In the genomic region with DNA sequence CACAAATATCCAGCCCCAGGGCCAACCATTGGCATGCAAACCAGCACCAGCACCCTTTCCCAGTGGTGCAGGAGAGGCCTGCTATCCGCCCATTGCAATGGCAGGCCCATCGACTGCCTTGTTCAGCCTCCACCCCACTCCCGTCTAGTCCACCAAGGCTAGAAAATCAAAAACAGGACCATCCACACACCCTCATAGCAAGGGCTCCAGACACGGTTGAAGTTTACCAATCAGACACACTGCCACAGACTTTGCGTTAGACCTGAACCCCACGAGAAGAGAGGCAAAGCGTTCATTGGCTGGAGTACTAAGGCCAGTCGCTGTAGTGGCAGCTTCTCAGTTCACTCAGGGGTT, we compare ENCODE assay signal across 32 cellular contexts.
"Had no signal": no experiment of that assay in that cellular context is flagged by ENCODE, and none has a peak within 500 bp of the region (broad histone marks: within the 10 kb centered on the region; RNA-seq: fewer than 3 reads in every experiment).

No MANE protein-coding gene starts in this region.

- H3K36me3 ChIP-seq: breast epithelium, WERI-Rb-1 had no signal

- H3K4me1 ChIP-seq: body of pancreas, breast epithelium had no signal

- ATAC-seq: activated CD8-positive, alpha-beta memory T cell treated with anti-CD3 and anti-CD28 coated beads, Interleukin-2, amount 10 ng/mL, durations not matched to agents 7 days and 5 days; body of pancreas; PC-3; Right ventricle myocardium inferior had no signal

- H3K9me3 Mint-ChIP-seq: activated CD4-positive, alpha-beta memory T cell treated with anti-CD3 and anti-CD28 coated beads, Interleukin-2, amount 10 ng/mL, durations not matched to agents 7 days and 5 days; activated naive CD4-positive, alpha-beta T cell treated with anti-CD3 and anti-CD28 coated beads, Interleukin-2, amount 50 U/mL, for 24 hours; activated naive CD8-positive, alpha-beta T cell treated with anti-CD3 and anti-CD28 coated beads, Interleukin-2, amount 10 ng/mL, durations not matched to agents 7 days and 5 days had no signal

- H3K27me3 Mint-ChIP-seq: activated naive CD4-positive, alpha-beta T cell treated with anti-CD3 and anti-CD28 coated beads, Interleukin-2, amount 50 U/mL, for 24 hours had no signal

- H3K9me3 ChIP-seq: body of pancreas, breast epithelium had no signal

- H3K4me3 Mint-ChIP-seq: activated CD4-positive, alpha-beta memory T cell treated with anti-CD3 and anti-CD28 coated beads, Interleukin-2, amount 10 ng/mL, durations not matched to agents 7 days and 5 days; activated CD8-positive, alpha-beta memory T cell treated with anti-CD3 and anti-CD28 coated beads, Interleukin-2, amount 10 ng/mL, durations not matched to agents 7 days and 5 days; activated naive CD4-positive, alpha-beta T cell treated with anti-CD3 and anti-CD28 coated beads, Interleukin-2, amount 50 U/mL, for 24 hours; activated naive CD8-positive, alpha-beta T cell treated with anti-CD3 and anti-CD28 coated beads, Interleukin-2, amount 10 ng/mL, durations not matched to agents 7 days and 5 days had no signal

- H3K4me3 ChIP-seq: body of pancreas, breast epithelium had no signal

- H3K27me3 ChIP-seq: body of pancreas had no signal

- H3K27ac Mint-ChIP-seq: activated CD4-positive, alpha-beta memory T cell treated with anti-CD3 and anti-CD28 coated beads, Interleukin-2, amount 10 ng/mL, durations not matched to agents 7 days and 5 days; activated CD8-positive, alpha-beta memory T cell treated with anti-CD3 and anti-CD28 coated beads, Interleukin-2, amount 10 ng/mL, durations not matched to agents 7 days and 5 days; activated naive CD4-positive, alpha-beta T cell treated with anti-CD3 and anti-CD28 coated beads, Interleukin-2, amount 50 U/mL, for 24 hours; activated naive CD8-positive, alpha-beta T cell treated with anti-CD3 and anti-CD28 coated beads, Interleukin-2, amount 10 ng/mL, durations not matched to agents 7 days and 5 days had no signal

- H3K36me3 Mint-ChIP-seq: activated CD8-positive, alpha-beta memory T cell treated with anti-CD3 and anti-CD28 coated beads, Interleukin-2, amount 10 ng/mL, durations not matched to agents 7 days and 5 days; activated naive CD4-positive, alpha-beta T cell treated with anti-CD3 and anti-CD28 coated beads, Interleukin-2, amount 50 U/mL, for 24 hours; activated naive CD8-positive, alpha-beta T cell treated with anti-CD3 and anti-CD28 coated beads, Interleukin-2, amount 10 ng/mL, durations not matched to agents 7 days and 5 days had no signal

- DNase-seq: activated CD4-positive, alpha-beta memory T cell treated with anti-CD3 and anti-CD28 coated beads, Interleukin-2, amount 10 ng/mL, durations not matched to agents 7 days and 5 days; activated CD4-positive, alpha-beta T cell treated with anti-CD3 and anti-CD28 coated beads for 1 hour; activated CD4-positive, alpha-beta T cell treated with anti-CD3 and anti-CD28 coated beads for 48 hours; activated CD4-positive, CD25-positive, alpha-beta regulatory T cell; activated CD8-positive, alpha-beta memory T cell treated with anti-CD3 and anti-CD28 coated beads, Interleukin-2, amount 50 U/mL, for 48 hours; activated effector memory CD4-positive, alpha-beta T cell treated with Interleukin-2 at 50 U/mL for 16 hours; activated naive CD8-positive, alpha-beta T cell treated with anti-CD3 and anti-CD28 coated beads, Interleukin-2, amount 10 ng/mL, durations not matched to agents 7 days and 5 days; activated T-cell treated with anti-CD3 and anti-CD28 coated beads, Interleukin-2, amount 50 U/mL, for 48 hours; amygdala; body of pancreas; caudate nucleus; NCI-H1092 treated with DMSO at 0.1 percent for 48 hours; NCI-H1417; NCI-H146; NCI-H187; NCI-H2029 treated with DMSO at 0.1 percent for 48 hours; NCI-H2107; NCI-H2171; NCI-H510A; NCI-H526; NCI-H748 treated with DMSO at 0.1 percent for 48 hours; NK-92 treated with Interleukin-12 subunit alpha and Interleukin-12 subunit beta, amount 100 ng/mL, for 24 hours; PC-3; SW 1271; T1000; WERI-Rb-1 had no signal

- H3K27ac ChIP-seq: body of pancreas, breast epithelium, KMS-11, RWPE1, WERI-Rb-1 had no signal

- H3K9ac ChIP-seq: KMS-11 had no signal

- H3K4me1 Mint-ChIP-seq: activated CD4-positive, alpha-beta memory T cell treated with anti-CD3 and anti-CD28 coated beads, Interleukin-2, amount 10 ng/mL, durations not matched to agents 7 days and 5 days; activated CD8-positive, alpha-beta memory T cell treated with anti-CD3 and anti-CD28 coated beads, Interleukin-2, amount 10 ng/mL, durations not matched to agents 7 days and 5 days; activated naive CD4-positive, alpha-beta T cell treated with anti-CD3 and anti-CD28 coated beads, Interleukin-2, amount 50 U/mL, for 24 hours; activated naive CD8-positive, alpha-beta T cell treated with anti-CD3 and anti-CD28 coated beads, Interleukin-2, amount 10 ng/mL, durations not matched to agents 7 days and 5 days had no signal
